ENCODE assay signal across 2 cellular contexts in the genomic region with DNA sequence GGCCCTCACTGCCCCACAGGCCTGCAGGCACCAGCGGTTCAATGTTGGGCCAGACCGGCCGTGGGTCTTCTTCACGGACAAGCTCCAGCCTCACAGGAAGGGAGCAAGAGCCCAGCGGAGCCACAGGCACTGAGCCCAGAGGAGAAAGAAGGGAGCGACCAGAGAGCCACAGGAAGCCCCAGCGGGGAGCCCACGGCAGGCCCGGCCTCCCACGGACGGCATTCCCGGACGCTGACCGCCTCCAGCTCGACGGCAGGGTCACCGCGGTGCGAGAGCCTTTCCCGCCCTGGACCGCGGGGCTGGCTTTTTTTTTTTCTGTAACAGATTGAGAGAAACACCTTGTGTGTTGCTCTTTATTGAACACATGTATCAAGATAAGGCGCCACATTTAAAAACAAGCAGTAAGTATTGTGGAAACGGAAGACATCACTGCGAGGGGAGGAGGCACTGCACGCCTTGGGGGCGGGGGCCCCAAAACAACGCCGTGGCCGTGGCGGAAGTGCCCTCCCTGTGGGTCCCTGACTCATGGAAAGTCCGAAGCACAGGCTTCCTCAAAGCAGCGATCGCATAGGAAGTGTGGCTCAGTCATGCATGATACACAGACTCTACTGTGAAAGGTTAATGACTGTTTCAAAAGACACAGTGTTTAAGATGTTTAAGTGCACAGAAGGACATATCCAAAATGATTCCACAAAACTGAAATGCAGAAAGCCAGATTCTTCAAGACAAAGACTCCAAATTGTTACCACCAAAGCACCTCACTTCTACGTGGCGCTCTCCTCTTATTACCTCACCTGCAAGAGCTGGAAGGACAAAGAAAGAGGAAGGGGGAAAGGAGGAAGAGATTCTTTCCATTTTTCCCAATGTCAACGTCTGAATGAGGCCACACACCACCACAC.
TF ChIP-seq lines count a peak whose summit lies in the region.

No MANE protein-coding gene starts in this region.

TF ChIP-seq in GM12878, 131 proteins besides CTCF, POLR2A, EP300 and RAD21 (continues in another document):
- TF ChIP-seq CHD2 (IDR thresholded peaks at IDR 0.05; ENCODE audit: borderline replicate concordance, low read depth, low read length) (peak; percentile 62), MTA3 (IDR thresholded peaks at IDR 0.05; ENCODE audit: borderline replicate concordance, low read length) (peak; percentile 86; the same call in 1 of the 2 replicates), POU2F2 (IDR thresholded peaks at IDR 0.05; ENCODE audit: borderline replicate concordance, low read depth, low read length) (peak; percentile 64; the same call in 2 of the 3 replicates), ATF7 (IDR thresholded peaks at IDR 0.05; ENCODE audit: low read depth) (peak; percentile 70), RB1 (IDR thresholded peaks at IDR 0.05; ENCODE audit: borderline replicate concordance) (no peak), MTA2 (IDR thresholded peaks at IDR 0.05; ENCODE audit: low read depth) (0 out of 2 replicates have a peak, but pooled peaks have one; percentile 12), JUND (IDR thresholded peaks at IDR 0.05; ENCODE audit: low read depth, low read length) (no peak), EED (IDR thresholded peaks at IDR 0.05; ENCODE audit: low read depth) (peak; percentile 83), PAX5 (IDR thresholded peaks at IDR 0.05; ENCODE audit: borderline replicate concordance, low read depth, low read length) (peak; percentile 88), NBN (IDR thresholded peaks at IDR 0.05) (peak; percentile 75; the same call in 1 of the 2 replicates), TAF1 (IDR thresholded peaks at IDR 0.05; ENCODE audit: borderline replicate concordance, low read depth, low read length) (peak; percentile 29; the same call in 1 of the 2 replicates), SMC3 (IDR thresholded peaks at IDR 0.05; ENCODE audit: borderline replicate concordance, low read length) (peak; percentile 14; the same call in 1 of the 2 replicates), STAT3 (IDR thresholded peaks at IDR 0.05; ENCODE audit: low read depth, low read length) (peak; percentile 90), IRF4 (IDR thresholded peaks at IDR 0.05; ENCODE audit: low read depth, low read length) (peak; percentile 42; the same call in 1 of the 2 replicates), NR2F1 (conservative IDR thresholded peaks at IDR 0.05) (peak; percentile 37), SPI1 (IDR thresholded peaks at IDR 0.05; ENCODE audit: borderline replicate concordance, insufficient read depth, low read depth, low read length) (peak; percentile 72), TCF7 (IDR thresholded peaks at IDR 0.05; ENCODE audit: borderline replicate concordance) (no peak)
- TF ChIP-seq, protein P1, sequence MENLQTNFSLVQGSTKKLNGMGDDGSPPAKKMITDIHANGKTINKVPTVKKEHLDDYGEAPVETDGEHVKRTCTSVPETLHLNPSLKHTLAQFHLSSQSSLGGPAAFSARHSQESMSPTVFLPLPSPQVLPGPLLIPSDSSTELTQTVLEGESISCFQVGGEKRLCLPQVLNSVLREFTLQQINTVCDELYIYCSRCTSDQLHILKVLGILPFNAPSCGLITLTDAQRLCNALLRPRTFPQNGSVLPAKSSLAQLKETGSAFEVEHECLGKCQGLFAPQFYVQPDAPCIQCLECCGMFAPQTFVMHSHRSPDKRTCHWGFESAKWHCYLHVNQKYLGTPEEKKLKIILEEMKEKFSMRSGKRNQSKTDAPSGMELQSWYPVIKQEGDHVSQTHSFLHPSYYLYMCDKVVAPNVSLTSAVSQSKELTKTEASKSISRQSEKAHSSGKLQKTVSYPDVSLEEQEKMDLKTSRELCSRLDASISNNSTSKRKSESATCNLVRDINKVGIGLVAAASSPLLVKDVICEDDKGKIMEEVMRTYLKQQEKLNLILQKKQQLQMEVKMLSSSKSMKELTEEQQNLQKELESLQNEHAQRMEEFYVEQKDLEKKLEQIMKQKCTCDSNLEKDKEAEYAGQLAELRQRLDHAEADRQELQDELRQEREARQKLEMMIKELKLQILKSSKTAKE (IDR thresholded peaks at IDR 0.05; ENCODE audit: low read depth, poor library complexity, severe bottlenecking), result peak; percentile 52
- TF ChIP-seq, protein P2, sequence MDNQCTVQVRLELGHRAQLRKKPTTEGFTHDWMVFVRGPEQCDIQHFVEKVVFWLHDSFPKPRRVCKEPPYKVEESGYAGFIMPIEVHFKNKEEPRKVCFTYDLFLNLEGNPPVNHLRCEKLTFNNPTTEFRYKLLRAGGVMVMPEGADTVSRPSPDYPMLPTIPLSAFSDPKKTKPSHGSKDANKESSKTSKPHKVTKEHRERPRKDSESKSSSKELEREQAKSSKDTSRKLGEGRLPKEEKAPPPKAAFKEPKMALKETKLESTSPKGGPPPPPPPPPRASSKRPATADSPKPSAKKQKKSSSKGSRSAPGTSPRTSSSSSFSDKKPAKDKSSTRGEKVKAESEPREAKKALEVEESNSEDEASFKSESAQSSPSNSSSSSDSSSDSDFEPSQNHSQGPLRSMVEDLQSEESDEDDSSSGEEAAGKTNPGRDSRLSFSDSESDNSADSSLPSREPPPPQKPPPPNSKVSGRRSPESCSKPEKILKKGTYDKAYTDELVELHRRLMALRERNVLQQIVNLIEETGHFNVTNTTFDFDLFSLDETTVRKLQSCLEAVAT (IDR thresholded peaks at IDR 0.05), result peak; percentile 52; the same call in 1 of the 2 replicates
- TF ChIP-seq, protein P3, sequence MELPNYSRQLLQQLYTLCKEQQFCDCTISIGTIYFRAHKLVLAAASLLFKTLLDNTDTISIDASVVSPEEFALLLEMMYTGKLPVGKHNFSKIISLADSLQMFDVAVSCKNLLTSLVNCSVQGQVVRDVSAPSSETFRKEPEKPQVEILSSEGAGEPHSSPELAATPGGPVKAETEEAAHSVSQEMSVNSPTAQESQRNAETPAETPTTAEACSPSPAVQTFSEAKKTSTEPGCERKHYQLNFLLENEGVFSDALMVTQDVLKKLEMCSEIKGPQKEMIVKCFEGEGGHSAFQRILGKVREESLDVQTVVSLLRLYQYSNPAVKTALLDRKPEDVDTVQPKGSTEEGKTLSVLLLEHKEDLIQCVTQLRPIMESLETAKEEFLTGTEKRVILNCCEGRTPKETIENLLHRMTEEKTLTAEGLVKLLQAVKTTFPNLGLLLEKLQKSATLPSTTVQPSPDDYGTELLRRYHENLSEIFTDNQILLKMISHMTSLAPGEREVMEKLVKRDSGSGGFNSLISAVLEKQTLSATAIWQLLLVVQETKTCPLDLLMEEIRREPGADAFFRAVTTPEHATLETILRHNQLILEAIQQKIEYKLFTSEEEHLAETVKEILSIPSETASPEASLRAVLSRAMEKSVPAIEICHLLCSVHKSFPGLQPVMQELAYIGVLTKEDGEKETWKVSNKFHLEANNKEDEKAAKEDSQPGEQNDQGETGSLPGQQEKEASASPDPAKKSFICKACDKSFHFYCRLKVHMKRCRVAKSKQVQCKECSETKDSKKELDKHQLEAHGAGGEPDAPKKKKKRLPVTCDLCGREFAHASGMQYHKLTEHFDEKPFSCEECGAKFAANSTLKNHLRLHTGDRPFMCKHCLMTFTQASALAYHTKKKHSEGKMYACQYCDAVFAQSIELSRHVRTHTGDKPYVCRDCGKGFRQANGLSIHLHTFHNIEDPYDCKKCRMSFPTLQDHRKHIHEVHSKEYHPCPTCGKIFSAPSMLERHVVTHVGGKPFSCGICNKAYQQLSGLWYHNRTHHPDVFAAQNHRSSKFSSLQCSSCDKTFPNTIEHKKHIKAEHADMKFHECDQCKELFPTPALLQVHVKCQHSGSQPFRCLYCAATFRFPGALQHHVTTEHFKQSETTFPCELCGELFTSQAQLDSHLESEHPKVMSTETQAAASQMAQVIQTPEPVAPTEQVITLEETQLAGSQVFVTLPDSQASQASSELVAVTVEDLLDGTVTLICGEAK (IDR thresholded peaks at IDR 0.05; ENCODE audit: borderline replicate concordance), result peak; percentile 71
- TF ChIP-seq, protein P4, sequence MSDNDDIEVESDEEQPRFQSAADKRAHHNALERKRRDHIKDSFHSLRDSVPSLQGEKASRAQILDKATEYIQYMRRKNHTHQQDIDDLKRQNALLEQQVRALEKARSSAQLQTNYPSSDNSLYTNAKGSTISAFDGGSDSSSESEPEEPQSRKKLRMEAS (IDR thresholded peaks at IDR 0.05; ENCODE audit: low read depth, low read length), result peak; percentile 85

TF ChIP-seq in HepG2, 621 proteins besides CTCF, POLR2A, EP300 and RAD21:
- no peak for TF ChIP-seq ZNF33A (CRISPR knock-in tag; IDR thresholded peaks at IDR 0.05; ENCODE audit: borderline replicate concordance)
- TF ChIP-seq, protein P5, sequence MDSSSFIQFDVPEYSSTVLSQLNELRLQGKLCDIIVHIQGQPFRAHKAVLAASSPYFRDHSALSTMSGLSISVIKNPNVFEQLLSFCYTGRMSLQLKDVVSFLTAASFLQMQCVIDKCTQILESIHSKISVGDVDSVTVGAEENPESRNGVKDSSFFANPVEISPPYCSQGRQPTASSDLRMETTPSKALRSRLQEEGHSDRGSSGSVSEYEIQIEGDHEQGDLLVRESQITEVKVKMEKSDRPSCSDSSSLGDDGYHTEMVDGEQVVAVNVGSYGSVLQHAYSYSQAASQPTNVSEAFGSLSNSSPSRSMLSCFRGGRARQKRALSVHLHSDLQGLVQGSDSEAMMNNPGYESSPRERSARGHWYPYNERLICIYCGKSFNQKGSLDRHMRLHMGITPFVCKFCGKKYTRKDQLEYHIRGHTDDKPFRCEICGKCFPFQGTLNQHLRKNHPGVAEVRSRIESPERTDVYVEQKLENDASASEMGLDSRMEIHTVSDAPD (CRISPR knock-in tag; IDR thresholded peaks at IDR 0.05), result no peak
- no peak for TF ChIP-seq RNF2 (conservative IDR thresholded peaks at IDR 0.05; ENCODE audit: low read depth)
- TF ChIP-seq, protein P6, sequence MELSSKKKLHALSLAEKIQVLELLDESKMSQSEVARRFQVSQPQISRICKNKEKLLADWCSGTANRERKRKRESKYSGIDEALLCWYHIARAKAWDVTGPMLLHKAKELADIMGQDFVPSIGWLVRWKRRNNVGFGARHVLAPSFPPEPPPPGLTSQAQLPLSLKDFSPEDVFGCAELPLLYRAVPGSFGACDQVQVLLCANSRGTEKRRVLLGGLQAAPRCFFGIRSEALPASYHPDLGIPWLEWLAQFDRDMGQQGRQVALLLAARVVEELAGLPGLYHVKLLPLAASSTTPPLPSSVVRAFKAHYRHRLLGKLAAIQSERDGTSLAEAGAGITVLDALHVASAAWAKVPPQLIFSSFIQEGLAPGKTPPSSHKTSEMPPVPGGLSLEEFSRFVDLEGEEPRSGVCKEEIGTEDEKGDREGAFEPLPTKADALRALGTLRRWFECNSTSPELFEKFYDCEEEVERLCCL (CRISPR knock-in tag; IDR thresholded peaks at IDR 0.05; ENCODE audit: borderline replicate concordance), result no peak
- 0 out of 2 replicates have a peak, but pooled peaks have one; percentile 27 for TF ChIP-seq EZH2 (conservative IDR thresholded peaks at IDR 0.05; ENCODE audit: low read depth, low read length)
- no peak for TF ChIP-seq DR1 (CRISPR knock-in tag; IDR thresholded peaks at IDR 0.05)
- TF ChIP-seq ZBTB38 (CRISPR knock-in tag; IDR thresholded peaks at IDR 0.05), result no peak
- TF ChIP-seq, protein P7, sequence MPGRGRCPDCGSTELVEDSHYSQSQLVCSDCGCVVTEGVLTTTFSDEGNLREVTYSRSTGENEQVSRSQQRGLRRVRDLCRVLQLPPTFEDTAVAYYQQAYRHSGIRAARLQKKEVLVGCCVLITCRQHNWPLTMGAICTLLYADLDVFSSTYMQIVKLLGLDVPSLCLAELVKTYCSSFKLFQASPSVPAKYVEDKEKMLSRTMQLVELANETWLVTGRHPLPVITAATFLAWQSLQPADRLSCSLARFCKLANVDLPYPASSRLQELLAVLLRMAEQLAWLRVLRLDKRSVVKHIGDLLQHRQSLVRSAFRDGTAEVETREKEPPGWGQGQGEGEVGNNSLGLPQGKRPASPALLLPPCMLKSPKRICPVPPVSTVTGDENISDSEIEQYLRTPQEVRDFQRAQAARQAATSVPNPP (CRISPR knock-in tag; IDR thresholded peaks at IDR 0.05), result no peak
